ENCODE assay signal across 20 cellular contexts in genomic region chr2:107064750-107065149, GRCh38.
"Had no signal": no experiment of that assay in that cellular context is flagged by ENCODE, and none has a peak within 500 bp of the region (broad histone marks: within the 10 kb centered on the region; RNA-seq: fewer than 3 reads in every experiment).

No MANE protein-coding gene starts in this region.

- H3K4me3 ChIP-seq: ascending aorta, esophagus muscularis mucosa, hepatocyte, lung, tibial nerve, uterus had no signal

- H3K4me1 Mint-ChIP-seq: activated CD4-positive, alpha-beta T cell treated with anti-CD3 and anti-CD28 coated beads, Interleukin-2, amount 10 ng/mL, durations not matched to agents 24 days and 14 days; activated naive CD4-positive, alpha-beta T cell treated with anti-CD3 and anti-CD28 coated beads, Interleukin-2, amount 10 ng/mL, durations not matched to agents 7 days and 5 days; activated naive CD8-positive, alpha-beta T cell treated with anti-CD3 and anti-CD28 coated beads, Interleukin-2, amount 50 U/mL, for 24 hours had no signal

- DNase-seq: activated CD4-positive, alpha-beta T cell treated with anti-CD3 and anti-CD28 coated beads, Interleukin-2, amount 10 ng/mL, durations not matched to agents 24 days and 14 days; activated CD8-positive, alpha-beta memory T cell treated with anti-CD3 and anti-CD28 coated beads, Interleukin-2, amount 50 U/mL, for 4 hours; activated naive CD4-positive, alpha-beta T cell treated with anti-CD3 and anti-CD28 coated beads, Interleukin-2, amount 10 ng/mL, durations not matched to agents 7 days and 5 days; activated naive CD8-positive, alpha-beta T cell treated with anti-CD3 and anti-CD28 coated beads, Interleukin-2, amount 50 U/mL, for 24 hours; activated T-cell treated with anti-CD3 and anti-CD28 coated beads, Interleukin-2, amount 50 U/mL, for 4 hours; cerebellar nuclear complex; effector CD4-positive, alpha-beta T cell; small intestine; stimulated activated CD4-positive, alpha-beta T cell treated with anti-CD3 and anti-CD28 coated beads, Interleukin-15, amount 100 ng/mL, for 24 hours; stimulated activated CD4-positive, alpha-beta T cell treated with anti-CD3 and anti-CD28 coated beads, Interleukin-2, amount 100 ng/mL, for 48 hours; T1000; uterus had no signal

- H3K9me3 ChIP-seq: ascending aorta, esophagus muscularis mucosa, tibial nerve, uterus had no signal

- H3K36me3 Mint-ChIP-seq: activated naive CD4-positive, alpha-beta T cell treated with anti-CD3 and anti-CD28 coated beads, Interleukin-2, amount 10 ng/mL, durations not matched to agents 7 days and 5 days had no signal

- H3K36me3 ChIP-seq: ascending aorta, esophagus muscularis mucosa, tibial nerve, uterus had no signal

- H3K4me3 Mint-ChIP-seq: activated CD4-positive, alpha-beta T cell treated with anti-CD3 and anti-CD28 coated beads, Interleukin-2, amount 10 ng/mL, durations not matched to agents 24 days and 14 days; activated naive CD4-positive, alpha-beta T cell treated with anti-CD3 and anti-CD28 coated beads, Interleukin-2, amount 10 ng/mL, durations not matched to agents 7 days and 5 days; activated naive CD8-positive, alpha-beta T cell treated with anti-CD3 and anti-CD28 coated beads, Interleukin-2, amount 50 U/mL, for 24 hours; activated T-cell treated with anti-CD3 and anti-CD28 coated beads, Interleukin-2, amount 50 U/mL, for 4 hours; nephron; stimulated activated naive CD8-positive, alpha-beta T cell treated with anti-CD3 and anti-CD28 coated beads, Interleukin-15, Interleukin-2, amounts not matched to agents 100 ng/mL and 50 ng/mL, for 24 hours had no signal

- H3K27ac Mint-ChIP-seq: activated CD4-positive, alpha-beta T cell treated with anti-CD3 and anti-CD28 coated beads, Interleukin-2, amount 10 ng/mL, durations not matched to agents 24 days and 14 days; activated naive CD4-positive, alpha-beta T cell treated with anti-CD3 and anti-CD28 coated beads, Interleukin-2, amount 10 ng/mL, durations not matched to agents 7 days and 5 days; activated naive CD8-positive, alpha-beta T cell treated with anti-CD3 and anti-CD28 coated beads, Interleukin-2, amount 50 U/mL, for 24 hours; nephron; stimulated activated naive CD8-positive, alpha-beta T cell treated with anti-CD3 and anti-CD28 coated beads, Interleukin-15, Interleukin-2, amounts not matched to agents 100 ng/mL and 50 ng/mL, for 24 hours had no signal

- H3K27me3 ChIP-seq: ascending aorta, esophagus muscularis mucosa, hepatocyte, tibial nerve, uterus had no signal

- H3K27me3 Mint-ChIP-seq: activated CD4-positive, alpha-beta T cell treated with anti-CD3 and anti-CD28 coated beads, Interleukin-2, amount 10 ng/mL, durations not matched to agents 24 days and 14 days; activated naive CD4-positive, alpha-beta T cell treated with anti-CD3 and anti-CD28 coated beads, Interleukin-2, amount 10 ng/mL, durations not matched to agents 7 days and 5 days; activated naive CD8-positive, alpha-beta T cell treated with anti-CD3 and anti-CD28 coated beads, Interleukin-2, amount 50 U/mL, for 24 hours; stimulated activated naive CD8-positive, alpha-beta T cell treated with anti-CD3 and anti-CD28 coated beads, Interleukin-15, Interleukin-2, amounts not matched to agents 100 ng/mL and 50 ng/mL, for 24 hours had no signal

- H3K4me1 ChIP-seq: ascending aorta, uterus had no signal

- H3K27ac ChIP-seq: ascending aorta, esophagus muscularis mucosa, hepatocyte, tibial nerve, uterus had no signal

- H3K9me3 Mint-ChIP-seq: activated CD4-positive, alpha-beta T cell treated with anti-CD3 and anti-CD28 coated beads, Interleukin-2, amount 10 ng/mL, durations not matched to agents 24 days and 14 days; activated naive CD4-positive, alpha-beta T cell treated with anti-CD3 and anti-CD28 coated beads, Interleukin-2, amount 10 ng/mL, durations not matched to agents 7 days and 5 days; activated naive CD8-positive, alpha-beta T cell treated with anti-CD3 and anti-CD28 coated beads, Interleukin-2, amount 50 U/mL, for 24 hours; activated T-cell treated with anti-CD3 and anti-CD28 coated beads, Interleukin-2, amount 50 U/mL, for 4 hours; stimulated activated naive CD8-positive, alpha-beta T cell treated with anti-CD3 and anti-CD28 coated beads, Interleukin-15, Interleukin-2, amounts not matched to agents 100 ng/mL and 50 ng/mL, for 24 hours had no signal

- ATAC-seq: activated naive CD8-positive, alpha-beta T cell treated with anti-CD3 and anti-CD28 coated beads, Interleukin-2, amount 50 U/mL, for 24 hours; activated T-cell treated with anti-CD3 and anti-CD28 coated beads, Interleukin-2, amount 50 U/mL, for 4 hours; left lobe of liver had no signal
